1 cellular context compared by ENCODE assay signal in genomic region chr5:150081541-150082283, GRCh38.
TF ChIP-seq lines count a peak whose summit lies in the region.

No MANE protein-coding gene starts in this region.

TF ChIP-seq in GM23338, 12 proteins besides CTCF, POLR2A, EP300 and RAD21:
- TF ChIP-seq REST (IDR thresholded peaks at IDR 0.05; ENCODE audit: unreplicated experiment) = no peak
- no peak for TF ChIP-seq ZNF114 (CRISPR knock-in tag; IDR thresholded peaks at IDR 0.05)
- no peak for TF ChIP-seq STAT1 (IDR thresholded peaks at IDR 0.05; ENCODE audit: unreplicated experiment)
- no peak for TF ChIP-seq ETS1 (IDR thresholded peaks at IDR 0.05)
- TF ChIP-seq JUNB (IDR thresholded peaks at IDR 0.05; ENCODE audit: unreplicated experiment) = no peak
- TF ChIP-seq EZH2 (IDR thresholded peaks at IDR 0.05; ENCODE audit: low read depth, unreplicated experiment) = no peak
- TF ChIP-seq NANOG (IDR thresholded peaks at IDR 0.05; ENCODE audit: borderline replicate concordance) = no peak
- no peak for TF ChIP-seq CREB1 (CRISPR knock-in tag; IDR thresholded peaks at IDR 0.05; ENCODE audit: low read depth)
- no peak for TF ChIP-seq EZH2phosphoT487 (IDR thresholded peaks at IDR 0.05; ENCODE audit: unreplicated experiment)
- TF ChIP-seq ZNF331 (CRISPR knock-in tag; IDR thresholded peaks at IDR 0.05; ENCODE audit: low read depth) = no peak
- TF ChIP-seq ZNF462 (CRISPR knock-in tag; IDR thresholded peaks at IDR 0.05) = no peak
